ENCODE assay signal across 20 cellular contexts in genomic region chr5:176780951-176781350, GRCh38. TPM values are rescaled to one million over a fixed set of nuclear protein-coding genes. Genes with fewer than 3 reads are reported as not detected.
DNase-seq lines count a peak whose midpoint lies in the region; ATAC-seq and TF ChIP-seq lines count a peak whose summit lies in the region.
"Had no signal": no experiment of that assay in that cellular context is flagged by ENCODE, and none has a peak within 500 bp of the region (broad histone marks: within the 10 kb centered on the region; RNA-seq: fewer than 3 reads in every experiment).

No MANE protein-coding gene starts in this region.

- WGBS in liver = 21% methylated on average over 15 of the region's 15 CpGs
- 21% methylated on average over 15 of the region's 15 CpGs for WGBS in suprapubic skin

- TF ChIP-seq POLR2A in suprapubic skin (IDR thresholded peaks at IDR 0.05) = no peak

- no peak for ATAC-seq in HG03196 (IDR thresholded peaks at IDR 0.05; ENCODE audit: unreplicated experiment)
- no peak for ATAC-seq in HG02938 (IDR thresholded peaks at IDR 0.05; ENCODE audit: unreplicated experiment)
- ATAC-seq: gastroesophageal sphincter had no signal

- H3K27ac ChIP-seq in liver (ENCODE audit: low read depth in 1 of 2, low read length in 2 of 2) = no peak overlapping the region
- H3K27ac ChIP-seq in suprapubic skin = no peak overlapping the region
- H3K27ac ChIP-seq: ascending aorta, gastroesophageal sphincter, tibial nerve had no signal

- H3K4me3 ChIP-seq in liver (ENCODE audit: low read depth in 1 of 3, low read length in 3 of 3) (no peak overlapping the region), suprapubic skin (no peak overlapping the region)
- H3K4me3 ChIP-seq: ascending aorta, gastroesophageal sphincter, skin epidermis, tibial nerve had no signal

- no peaks in the 10 kb centered on the region for H3K4me1 ChIP-seq in liver (ENCODE audit: control insufficient read depth in 4 of 4, insufficient read depth in 4 of 4, low read length in 3 of 4)
- no peaks in the 10 kb centered on the region for H3K4me1 ChIP-seq in suprapubic skin
- H3K4me1 ChIP-seq: ascending aorta, gastroesophageal sphincter had no signal

- H3K9me3 ChIP-seq in liver (ENCODE audit: control insufficient read depth in 4 of 4, low read length in 3 of 4) (no peaks in the 10 kb centered on the region), suprapubic skin (no peaks in the 10 kb centered on the region)
- H3K9me3 ChIP-seq: ascending aorta, gastroesophageal sphincter, tibial nerve had no signal

- H3K36me3 ChIP-seq in liver (ENCODE audit: control insufficient read depth in 4 of 4, insufficient read depth in 3 of 4, low read depth in 1 of 4, low read length in 3 of 4) (no peaks in the 10 kb centered on the region), suprapubic skin (no peaks in the 10 kb centered on the region)
- H3K36me3 ChIP-seq: ascending aorta, gastroesophageal sphincter, tibial nerve had no signal

- no peak overlapping the region for H3K9ac ChIP-seq in liver (ENCODE audit: low read depth in 1 of 2, low read length in 2 of 2)

- H3K27me3 ChIP-seq in liver (ENCODE audit: control insufficient read depth in 4 of 4, insufficient read depth in 4 of 4, low read length in 3 of 4) = no peaks in the 10 kb centered on the region
- peaks cover 47% of the 10 kb centered on the region for H3K27me3 ChIP-seq in suprapubic skin
- H3K27me3 ChIP-seq: ascending aorta had no signal

- TF ChIP-seq CTCF in liver (IDR thresholded peaks at IDR 0.05; ENCODE audit: low read depth, low read length, missing input control) = no peak
- no peak for TF ChIP-seq CTCF in suprapubic skin (IDR thresholded peaks at IDR 0.05)

- no peak for TF ChIP-seq RAD21 in liver (IDR thresholded peaks at IDR 0.05)

- no peak for TF ChIP-seq EP300 in suprapubic skin (IDR thresholded peaks at IDR 0.05)

- DNase-seq in NCI-H1105 treated with DMSO at 0.1 percent for 48 hours (lab: John Stamatoyannopoulos, UW) (peak; percentile 43), NCI-H1105 (lab: John Stamatoyannopoulos, UW) (no peak), dermis blood vessel endothelial cell (peak; percentile 51), suprapubic skin (ENCODE audit: low spot score in 2 of 2) (peak; percentile 44 to 58), HT-29 (ENCODE audit: low spot score) (no peak)
- DNase-seq: activated B cell treated with CpG ODN at 0.5 μM for 24 hours; activated gamma-delta T cell treated with Interleukin-2 at 50 U/mL for 16 hours; cortex of kidney; DND-41; midbrain; MV-4-11; NK-92 treated with Interleukin-12 subunit alpha and Interleukin-12 subunit beta, amount 100 ng/mL, for 24 hours had no signal

TF ChIP-seq in liver, 16 proteins besides CTCF, POLR2A, EP300 and RAD21:
- TF ChIP-seq SP1 (IDR thresholded peaks at IDR 0.05) (no peak), EGR1 (IDR thresholded peaks at IDR 0.05; ENCODE audit: low read depth in 2 of 2) (no peak), ZBTB33 (IDR thresholded peaks at IDR 0.05) (no peak), HNF4G (IDR thresholded peaks at IDR 0.05) (no peak), NR2F2 (IDR thresholded peaks at IDR 0.05) (peak; percentile 39), FOXA1 (IDR thresholded peaks at IDR 0.05) (no peak)

RNA-seq across cellular contexts. Expression of gene UNC5A, which starts 29.4 kb away (rescaled TPM):
- total RNA-seq in dermis blood vessel endothelial cell (0.34 and 1.5 TPM in 2 replicates), liver (under 1 TPM in 1 of 2 donors, not detected in 1; under 0.01 TPM), suprapubic skin (not detected)
- under 1 TPM; 0.03 to 0.07 TPM for polyA plus RNA-seq in liver
- total RNA-seq in HT-29 (2014; rRNA removed; shearing (Covaris generic)) = 0.28 and 0.60 TPM in 2 replicates
- total RNA-seq: activated B cell treated with CpG ODN at 0.5 μM for 24 hours; ascending aorta; T-helper 1 cell treated with Interleukin-12 subunit alpha and Interleukin-12 subunit beta and Interleukin-4 antibody, amounts not matched to agents 30 ng/mL and 1 ng/mL, for 36 hours; tibial nerve had no signal

Comparison
In these comparisons a context has a peak if more than half of its experiments do, and no peak if none do; other contexts are left out.
1. DNase-seq: peak in NCI-H1105 treated with DMSO at 0.1 percent for 48 hours (single experiment), dermis blood vessel endothelial cell (single experiment) and suprapubic skin (2 of 2); none in NCI-H1105 (single experiment) and HT-29 (single experiment).